ENCODE assay signal across 8 cellular contexts in the genomic region with DNA sequence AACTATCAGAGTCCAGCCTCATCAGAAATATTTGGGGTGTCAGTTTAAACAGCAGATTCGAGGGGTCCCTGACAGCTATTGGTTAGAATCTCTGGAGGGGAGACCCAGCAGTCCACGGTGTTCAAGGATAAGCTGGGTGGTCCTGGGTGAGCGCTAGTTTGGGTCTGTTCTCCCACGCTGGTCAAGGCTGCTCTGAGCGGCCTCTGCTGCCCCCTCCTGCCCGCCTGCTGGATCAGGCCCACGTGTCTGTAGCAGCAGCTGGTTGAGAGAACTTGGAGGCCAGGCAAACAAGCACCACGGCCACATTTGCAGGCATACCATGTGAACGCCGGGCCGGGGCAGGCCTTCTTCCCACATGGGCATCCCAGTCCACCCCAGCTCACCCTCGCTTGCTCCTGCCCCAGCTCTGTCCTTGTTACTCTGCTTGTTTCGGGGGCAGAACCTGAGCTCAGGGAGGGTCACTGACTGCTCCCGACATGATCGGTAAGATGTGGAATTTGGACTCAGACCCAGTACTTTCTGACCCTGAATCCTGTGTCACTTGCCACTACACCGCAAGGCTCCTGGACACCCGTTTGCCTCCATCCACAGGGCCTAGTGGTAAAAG. TPM values are rescaled to one million over a fixed set of nuclear protein-coding genes. Genes with fewer than 3 reads are reported as not detected.
DNase-seq lines count a peak whose midpoint lies in the region; ATAC-seq lines count a peak whose summit lies in the region.

No MANE protein-coding gene starts in this region.

- peak overlapping the region; percentile 85 for H3K9ac ChIP-seq in muscle layer of colon (ENCODE audit: low read length)

- no peak for ATAC-seq in HG03097 (IDR thresholded peaks at IDR 0.05; ENCODE audit: low FRiP score, unreplicated experiment)
- no peak for ATAC-seq in GM21360 (IDR thresholded peaks at IDR 0.05; ENCODE audit: unreplicated experiment)

- H3K36me3 ChIP-seq in H7 (replicated peaks; ENCODE audit: control insufficient read depth, insufficient read depth, low read length) (no peaks in the 10 kb centered on the region), esophagus (ENCODE audit: control insufficient read depth in 2 of 2, insufficient read depth in 2 of 2, low read length in 1 of 2) (no peaks in the 10 kb centered on the region), muscle layer of colon (ENCODE audit: insufficient read depth, low read length) (peaks cover 14% of the 10 kb centered on the region)

- H3K9me3 ChIP-seq in esophagus (ENCODE audit: control insufficient read depth in 2 of 2, insufficient read depth in 1 of 2, low read depth in 1 of 2, low read length in 1 of 2): peaks cover 0 to under 1% of the 10 kb centered on the region in 2 donors
- no peaks in the 10 kb centered on the region for H3K9me3 ChIP-seq in muscle layer of colon (ENCODE audit: low read length)

- H3K27me3 ChIP-seq in H7 (ENCODE audit: control insufficient read depth, insufficient read depth, low read length) (peaks cover 68% of the 10 kb centered on the region), esophagus (ENCODE audit: control insufficient read depth in 1 of 2, insufficient read depth in 2 of 2, low read length in 2 of 2) (peaks cover 5 to 6% of the 10 kb centered on the region in 2 donors), muscle layer of colon (ENCODE audit: control insufficient read depth in 1 of 2, insufficient read depth in 2 of 2, low read length in 2 of 2) (peaks cover 0 to 4% of the 10 kb centered on the region in 2 donors)

- H3K4me1 ChIP-seq in esophagus (ENCODE audit: control insufficient read depth in 2 of 2, insufficient read depth in 2 of 2, low read length in 1 of 2) (peaks cover 5 to 6% of the 10 kb centered on the region in 2 donors), muscle layer of colon (ENCODE audit: insufficient read depth, low read length) (peaks cover 34% of the 10 kb centered on the region)

- H3K27ac ChIP-seq in esophagus (ENCODE audit: low read depth in 2 of 2, low read length in 1 of 2) (peak overlapping the region; percentile 76 to 85), muscle layer of colon (ENCODE audit: low read depth, low read length) (peak overlapping the region; percentile 97)

- WGBS in esophagus, 2 donors: 16 to 17% methylated on average over 17 of the region's 17 CpGs

- DNase-seq in COLO668 (lab: John Stamatoyannopoulos, UW; ENCODE audit: unreplicated experiment) (peak; percentile 37), H7 (peak; percentile 90), SK-N-DZ (ENCODE audit: low spot score) (peak; percentile 58), NCI-H1694 treated with DMSO at 0.1 percent for 48 hours (lab: John Stamatoyannopoulos, UW) (no peak)

- H3K4me3 ChIP-seq in H7 (ENCODE audit: insufficient read depth, low read depth, low read length) (no peak overlapping the region), esophagus (ENCODE audit: low read depth in 1 of 2, low read length in 2 of 2) (no peak overlapping the region), muscle layer of colon (ENCODE audit: low read depth in 1 of 2, low read length in 2 of 2) (peak overlapping the region; percentile 69 to 93)

RNA-seq across cellular contexts. Expression of gene FOXF1, which starts 7.4 kb away (rescaled TPM):
- total RNA-seq in H7 (2014; rRNA removed; shearing (Covaris generic)): not detected in 2 replicates
- polyA plus RNA-seq in SK-N-DZ (2014; cell fraction: cytosol; rRNA removed): not detected in 2 replicates
- polyA plus RNA-seq in SK-N-DZ (2014; cell fraction: nucleus; rRNA removed): not detected in 2 replicates
- polyA plus RNA-seq in esophagus: 1 to 10 TPM; 2.1 to 4.6 TPM

RNA-seq across cellular contexts. Expression of gene MTHFSD, which starts 37.3 kb away (rescaled TPM):
- 15.3 and 19.5 TPM in 2 replicates for total RNA-seq in H7 (2014; rRNA removed; shearing (Covaris generic))
- 14.9 and 18.5 TPM in 2 replicates for polyA plus RNA-seq in SK-N-DZ (2014; cell fraction: cytosol; rRNA removed)
- polyA plus RNA-seq in SK-N-DZ (2014; cell fraction: nucleus; rRNA removed): 15.2 and 28.4 TPM in 2 replicates
- 10 to 100 TPM in 1 of 2 donors, 1 to 10 TPM in 1; 9.7 to 14.1 TPM for polyA plus RNA-seq in esophagus

RNA-seq across cellular contexts. Expression of gene FOXC2, which starts 48.9 kb away (rescaled TPM):
- 0.62 TPM in 1 of 2 replicates, not detected in the other for total RNA-seq in H7 (2014; rRNA removed; shearing (Covaris generic))
- not detected in 2 replicates for polyA plus RNA-seq in SK-N-DZ (2014; cell fraction: cytosol; rRNA removed)
- polyA plus RNA-seq in SK-N-DZ (2014; cell fraction: nucleus; rRNA removed): not detected in 2 replicates
- polyA plus RNA-seq in esophagus: under 1 TPM; 0.10 to 0.18 TPM

Comparison
In these comparisons a context has a peak if more than half of its experiments do, and no peak if none do; other contexts are left out.
1. H3K4me3 ChIP-seq: peak in muscle layer of colon (2 of 2); none in H7 (single experiment) and esophagus (0 of 2).